Comparison of ENCODE assay signal across 8 cellular contexts in the genomic region with DNA sequence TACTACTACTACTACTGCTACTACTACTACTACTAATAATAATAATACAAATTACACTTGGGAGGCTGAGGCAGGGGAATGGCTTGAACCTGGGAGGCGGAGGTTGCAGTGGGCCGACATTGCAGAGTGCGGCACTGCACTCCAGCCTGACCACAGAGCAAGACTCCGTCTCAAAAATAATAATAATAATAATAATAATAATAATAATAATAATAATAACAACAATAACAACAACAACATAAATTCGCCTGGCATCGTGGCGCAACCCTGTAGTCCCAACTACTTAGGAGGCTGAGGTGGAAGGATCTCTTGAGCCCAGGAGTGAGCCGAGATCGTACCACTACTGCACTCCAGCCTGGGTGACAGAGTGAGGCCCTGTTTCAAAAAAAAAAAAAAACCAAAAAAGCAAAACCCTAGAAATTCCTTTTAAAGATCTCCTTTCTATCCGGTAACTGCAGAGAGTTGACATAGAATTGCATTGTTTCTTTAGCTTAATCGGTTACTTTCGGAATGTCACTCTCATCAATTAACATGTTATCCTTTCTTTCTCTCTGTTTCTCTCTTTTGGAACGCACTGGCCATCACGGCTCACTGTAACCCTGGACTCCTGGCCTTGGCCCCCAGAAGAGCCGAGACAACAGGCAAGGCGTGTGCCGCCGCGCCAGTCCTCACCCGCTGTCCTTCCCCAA. TPM values are rescaled to one million over a fixed set of nuclear protein-coding genes. Genes with fewer than 3 reads are reported as not detected.
A peak's percentile ranks its signal among the peaks of the same experiment; 100 is the strongest.
DNase-seq lines count a peak whose midpoint lies in the region; ATAC-seq and TF ChIP-seq lines count a peak whose summit lies in the region.

No MANE protein-coding gene starts in this region.

- peaks cover 2% of the 10 kb centered on the region for H3K36me3 Mint-ChIP-seq in activated CD4-positive, alpha-beta T cell treated with anti-CD3 and anti-CD28 coated beads for 36 hours (ENCODE audit: low read depth)
- H3K36me3 Mint-ChIP-seq in activated naive CD8-positive, alpha-beta T cell treated with anti-CD3 and anti-CD28 coated beads, Interleukin-2, amount 10 ng/mL, durations not matched to agents 7 days and 5 days, result no peaks in the 10 kb centered on the region

- no peaks in the 10 kb centered on the region for H3K9me3 ChIP-seq in suprapubic skin

- POLR2A ChIA-PET in activated CD4-positive, alpha-beta T cell treated with anti-CD3 and anti-CD28 coated beads for 36 hours (lab: Charles Lee), result interaction anchor here (0.6 kb wide), 1 partner anchor 89 kb away, joined by 3 read pairs; no protein-coding TSS in a partner anchor
- POLR2A ChIA-PET in activated naive CD8-positive, alpha-beta T cell treated with anti-CD3 and anti-CD28 coated beads, Interleukin-2, amount 10 ng/mL, durations not matched to agents 7 days and 5 days (lab: Charles Lee), result interaction anchor here (0.6 to 5.1 kb wide), 3 partner anchors 20 to 1257 kb away, joined by 3 to 68 read pairs (median 3); a partner anchor contains a TSS

- no peak for TF ChIP-seq POLR2A in suprapubic skin (IDR thresholded peaks at IDR 0.05)

- DNase-seq in activated CD4-positive, alpha-beta T cell treated with anti-CD3 and anti-CD28 coated beads for 36 hours, result no peak
- DNase-seq in activated CD4-positive, alpha-beta T cell treated with anti-CD3 and anti-CD28 coated beads for 4 hours, result no peak
- DNase-seq in activated naive CD8-positive, alpha-beta T cell treated with anti-CD3 and anti-CD28 coated beads, Interleukin-2, amount 10 ng/mL, durations not matched to agents 7 days and 5 days, result no peak
- DNase-seq in suprapubic skin (ENCODE audit: low spot score in 2 of 2) (no peak), NCI-H1436 (lab: John Stamatoyannopoulos, UW) (no peak)

- H3K27ac Mint-ChIP-seq in activated CD4-positive, alpha-beta T cell treated with anti-CD3 and anti-CD28 coated beads for 36 hours, result peak overlapping the region; percentile 15
- peak overlapping the region; percentile 67 for H3K27ac Mint-ChIP-seq in activated naive CD8-positive, alpha-beta T cell treated with anti-CD3 and anti-CD28 coated beads, Interleukin-2, amount 10 ng/mL, durations not matched to agents 7 days and 5 days

- H3K4me1 Mint-ChIP-seq in activated CD4-positive, alpha-beta T cell treated with anti-CD3 and anti-CD28 coated beads for 36 hours, result peaks cover 18% of the 10 kb centered on the region
- H3K4me1 Mint-ChIP-seq in activated naive CD8-positive, alpha-beta T cell treated with anti-CD3 and anti-CD28 coated beads, Interleukin-2, amount 10 ng/mL, durations not matched to agents 7 days and 5 days, result peaks cover 19% of the 10 kb centered on the region

- H3K27me3 ChIP-seq in layer of hippocampus (ENCODE audit: control insufficient read depth, insufficient read depth, low read length) (no peaks in the 10 kb centered on the region), suprapubic skin (no peaks in the 10 kb centered on the region)

- CTCF ChIA-PET in activated CD4-positive, alpha-beta T cell treated with anti-CD3 and anti-CD28 coated beads for 36 hours (lab: Charles Lee), result interaction anchor here (0.6 kb wide), 2 partner anchors 149 to 371 kb away, joined by 3 read pairs; no protein-coding TSS in a partner anchor

- no peaks in the 10 kb centered on the region for H3K9me3 Mint-ChIP-seq in activated CD4-positive, alpha-beta T cell treated with anti-CD3 and anti-CD28 coated beads for 36 hours (ENCODE audit: low read depth)
- H3K9me3 Mint-ChIP-seq in activated naive CD8-positive, alpha-beta T cell treated with anti-CD3 and anti-CD28 coated beads, Interleukin-2, amount 10 ng/mL, durations not matched to agents 7 days and 5 days, result no peaks in the 10 kb centered on the region

- intact Hi-C loops in activated CD4-positive, alpha-beta T cell treated with anti-CD3 and anti-CD28 coated beads for 36 hours (cut with DNase I, micrococcal nuclease), result no loop called here

- peaks cover 13% of the 10 kb centered on the region for H3K36me3 ChIP-seq in suprapubic skin

- no peak for TF ChIP-seq CTCF in suprapubic skin (IDR thresholded peaks at IDR 0.05)

- peak overlapping the region; percentile 81 for H3K4me3 ChIP-seq in suprapubic skin

- peak overlapping the region; percentile 96 for H3K27ac ChIP-seq in layer of hippocampus (ENCODE audit: low read depth, low read length)
- H3K27ac ChIP-seq in suprapubic skin, result peak overlapping the region; percentile 97

- peak overlapping the region; percentile 62 for H3K4me3 Mint-ChIP-seq in activated CD4-positive, alpha-beta T cell treated with anti-CD3 and anti-CD28 coated beads for 36 hours
- H3K4me3 Mint-ChIP-seq in activated naive CD8-positive, alpha-beta T cell treated with anti-CD3 and anti-CD28 coated beads, Interleukin-2, amount 10 ng/mL, durations not matched to agents 7 days and 5 days, result peak overlapping the region; percentile 85

- WGBS in suprapubic skin, result 48% methylated on average over 20 of the region's 20 CpGs

- H3K4me1 ChIP-seq in suprapubic skin, result peaks cover 23% of the 10 kb centered on the region

- no peaks in the 10 kb centered on the region for H3K27me3 Mint-ChIP-seq in activated CD4-positive, alpha-beta T cell treated with anti-CD3 and anti-CD28 coated beads for 36 hours
- H3K27me3 Mint-ChIP-seq in activated naive CD8-positive, alpha-beta T cell treated with anti-CD3 and anti-CD28 coated beads, Interleukin-2, amount 10 ng/mL, durations not matched to agents 7 days and 5 days, result no peaks in the 10 kb centered on the region

- ATAC-seq in activated CD4-positive, alpha-beta T cell treated with anti-CD3 and anti-CD28 coated beads for 36 hours, result no peak
- no peak for ATAC-seq in activated naive CD8-positive, alpha-beta T cell treated with anti-CD3 and anti-CD28 coated beads, Interleukin-2, amount 10 ng/mL, durations not matched to agents 7 days and 5 days (ENCODE audit: low read depth)
- ATAC-seq in HG02840 (IDR thresholded peaks at IDR 0.05; ENCODE audit: low FRiP score, unreplicated experiment), result no peak
- no peak for ATAC-seq in GM18858 (IDR thresholded peaks at IDR 0.05; ENCODE audit: unreplicated experiment)

- no peak for TF ChIP-seq EP300 in suprapubic skin (IDR thresholded peaks at IDR 0.05)

RNA-seq across cellular contexts. Expression of a gene that starts 1.0 kb away (rescaled TPM):
- 10 to 100 TPM; 11.7 to 12.8 TPM for total RNA-seq in activated CD4-positive, alpha-beta T cell treated with anti-CD3 and anti-CD28 coated beads for 36 hours
- 10 to 100 TPM; 15.1 to 16.0 TPM for total RNA-seq in activated naive CD8-positive, alpha-beta T cell treated with anti-CD3 and anti-CD28 coated beads, Interleukin-2, amount 10 ng/mL, durations not matched to agents 7 days and 5 days
- 10 to 100 TPM; 10.5 to 22.2 (median 13.3) TPM for total RNA-seq in suprapubic skin

RNA-seq across cellular contexts. Expression of a gene that starts 49.2 kb away (rescaled TPM):
- total RNA-seq in activated CD4-positive, alpha-beta T cell treated with anti-CD3 and anti-CD28 coated beads for 36 hours, result 10 to 100 TPM; 74.5 to 74.7 TPM
- total RNA-seq in activated naive CD8-positive, alpha-beta T cell treated with anti-CD3 and anti-CD28 coated beads, Interleukin-2, amount 10 ng/mL, durations not matched to agents 7 days and 5 days, result 10 to 100 TPM; 40.8 to 43.8 TPM
- 10 to 100 TPM; 23.1 to 31.6 (median 25.4) TPM for total RNA-seq in suprapubic skin
